Comparison of ENCODE assay signal across 1 cellular context in the genomic region with DNA sequence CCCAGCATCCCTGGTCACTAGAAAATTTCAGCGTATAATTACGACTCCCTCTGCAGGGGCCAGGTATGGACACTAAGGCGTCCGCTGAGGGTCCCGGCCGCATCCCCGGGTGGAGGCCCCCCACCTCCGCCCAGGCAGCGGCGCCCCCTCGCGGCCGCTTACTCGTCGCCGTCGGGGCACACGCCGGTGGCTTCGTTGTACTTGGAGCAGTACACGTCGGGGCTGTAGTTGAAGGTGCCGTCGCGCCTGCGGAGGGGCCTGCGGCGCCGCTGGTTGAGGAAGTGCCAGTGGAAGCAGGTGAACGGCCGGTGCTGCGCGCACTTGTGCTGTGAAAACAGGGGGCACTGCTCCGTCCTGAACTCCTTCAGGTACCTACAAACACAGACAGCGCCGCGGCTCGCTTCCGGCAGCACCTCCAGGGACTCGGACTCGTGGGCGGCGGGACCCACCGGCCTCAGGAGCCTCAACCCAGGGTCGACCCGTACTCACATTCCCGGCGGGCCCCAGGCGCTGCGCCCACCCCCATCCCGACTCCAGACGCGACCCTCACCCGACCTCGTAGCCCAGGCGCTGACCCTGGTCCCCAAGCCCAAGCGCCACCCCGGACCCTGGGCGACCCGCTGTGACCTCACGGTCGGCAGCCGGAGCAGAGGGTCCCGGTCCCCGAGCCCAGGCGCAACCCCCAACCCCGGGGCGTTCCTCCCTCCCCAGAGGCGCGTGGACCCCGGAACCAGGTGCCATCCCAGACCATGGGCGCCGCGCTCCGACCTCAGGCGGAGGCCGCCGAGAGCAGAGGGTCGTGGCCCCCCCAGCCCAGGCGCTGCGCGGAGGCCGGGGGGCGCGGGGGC.
TF ChIP-seq lines count a peak whose summit lies in the region.

No MANE protein-coding gene starts in this region.

TF ChIP-seq in HepG2, 621 proteins besides CTCF, POLR2A, EP300 and RAD21 (continued from another document and continues in another):
- TF ChIP-seq, protein P1, sequence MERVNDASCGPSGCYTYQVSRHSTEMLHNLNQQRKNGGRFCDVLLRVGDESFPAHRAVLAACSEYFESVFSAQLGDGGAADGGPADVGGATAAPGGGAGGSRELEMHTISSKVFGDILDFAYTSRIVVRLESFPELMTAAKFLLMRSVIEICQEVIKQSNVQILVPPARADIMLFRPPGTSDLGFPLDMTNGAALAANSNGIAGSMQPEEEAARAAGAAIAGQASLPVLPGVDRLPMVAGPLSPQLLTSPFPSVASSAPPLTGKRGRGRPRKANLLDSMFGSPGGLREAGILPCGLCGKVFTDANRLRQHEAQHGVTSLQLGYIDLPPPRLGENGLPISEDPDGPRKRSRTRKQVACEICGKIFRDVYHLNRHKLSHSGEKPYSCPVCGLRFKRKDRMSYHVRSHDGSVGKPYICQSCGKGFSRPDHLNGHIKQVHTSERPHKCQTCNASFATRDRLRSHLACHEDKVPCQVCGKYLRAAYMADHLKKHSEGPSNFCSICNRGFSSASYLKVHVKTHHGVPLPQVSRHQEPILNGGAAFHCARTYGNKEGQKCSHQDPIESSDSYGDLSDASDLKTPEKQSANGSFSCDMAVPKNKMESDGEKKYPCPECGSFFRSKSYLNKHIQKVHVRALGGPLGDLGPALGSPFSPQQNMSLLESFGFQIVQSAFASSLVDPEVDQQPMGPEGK (CRISPR knock-in tag; IDR thresholded peaks at IDR 0.05) = peak; percentile 78
- TF ChIP-seq SAP130 (CRISPR knock-in tag; IDR thresholded peaks at IDR 0.05; ENCODE audit: low read depth) (peak; percentile 54), ELF1 (CRISPR knock-in tag; IDR thresholded peaks at IDR 0.05) (no peak), ZNF333 (CRISPR knock-in tag; IDR thresholded peaks at IDR 0.05; ENCODE audit: borderline replicate concordance) (0 out of 2 replicates have a peak, but pooled peaks have one; percentile 35), ZNF790 (CRISPR knock-in tag; IDR thresholded peaks at IDR 0.05; ENCODE audit: borderline replicate concordance) (no peak), ZMAT3 (CRISPR knock-in tag; conservative IDR thresholded peaks at IDR 0.05) (no peak; the same call in 1 of the 2 replicates), SOX6 (IDR thresholded peaks at IDR 0.05) (no peak), SOX6 (CRISPR knock-in tag; IDR thresholded peaks at IDR 0.05) (peak; percentile 36), HMG20A (CRISPR knock-in tag; IDR thresholded peaks at IDR 0.05; ENCODE audit: borderline replicate concordance) (no peak), ZNF772 (CRISPR knock-in tag; IDR thresholded peaks at IDR 0.05) (no peak), ARNTL (CRISPR knock-in tag; IDR thresholded peaks at IDR 0.05) (no peak), JUND (CRISPR knock-in tag; IDR thresholded peaks at IDR 0.05) (no peak), SETDB1 (CRISPR knock-in tag; IDR thresholded peaks at IDR 0.05; ENCODE audit: borderline replicate concordance) (no peak), ZNF556 (CRISPR knock-in tag; IDR thresholded peaks at IDR 0.05; ENCODE audit: borderline replicate concordance) (peak; percentile 21; the same call in 1 of the 2 replicates), THAP11 (CRISPR knock-in tag; IDR thresholded peaks at IDR 0.05) (peak; percentile 38; the same call in 1 of the 2 replicates), ZBTB7A (CRISPR knock-in tag; IDR thresholded peaks at IDR 0.05) (peak; percentile 50), KLF9 (CRISPR knock-in tag; IDR thresholded peaks at IDR 0.05; ENCODE audit: low read depth) (no peak), HOXD1 (CRISPR knock-in tag; IDR thresholded peaks at IDR 0.05) (no peak), AGO1 (IDR thresholded peaks at IDR 0.05; ENCODE audit: low read depth, low read length, poor library complexity, severe bottlenecking) (no peak), ARID2 (CRISPR knock-in tag; IDR thresholded peaks at IDR 0.05; ENCODE audit: borderline replicate concordance) (0 out of 2 replicates have a peak, but pooled peaks have one; percentile 35), SRF (IDR thresholded peaks at IDR 0.05; ENCODE audit: low read depth, low read length) (no peak), KDM6A (CRISPR knock-in tag; IDR thresholded peaks at IDR 0.05; ENCODE audit: low read depth) (no peak), ZBTB8A (CRISPR knock-in tag; IDR thresholded peaks at IDR 0.05; ENCODE audit: borderline replicate concordance, low read depth) (no peak), ZBTB7B (CRISPR knock-in tag; IDR thresholded peaks at IDR 0.05) (peak; percentile 68; the same call in 1 of the 2 replicates), FOXA3 (CRISPR knock-in tag; IDR thresholded peaks at IDR 0.05) (no peak)
- TF ChIP-seq, protein P2, sequence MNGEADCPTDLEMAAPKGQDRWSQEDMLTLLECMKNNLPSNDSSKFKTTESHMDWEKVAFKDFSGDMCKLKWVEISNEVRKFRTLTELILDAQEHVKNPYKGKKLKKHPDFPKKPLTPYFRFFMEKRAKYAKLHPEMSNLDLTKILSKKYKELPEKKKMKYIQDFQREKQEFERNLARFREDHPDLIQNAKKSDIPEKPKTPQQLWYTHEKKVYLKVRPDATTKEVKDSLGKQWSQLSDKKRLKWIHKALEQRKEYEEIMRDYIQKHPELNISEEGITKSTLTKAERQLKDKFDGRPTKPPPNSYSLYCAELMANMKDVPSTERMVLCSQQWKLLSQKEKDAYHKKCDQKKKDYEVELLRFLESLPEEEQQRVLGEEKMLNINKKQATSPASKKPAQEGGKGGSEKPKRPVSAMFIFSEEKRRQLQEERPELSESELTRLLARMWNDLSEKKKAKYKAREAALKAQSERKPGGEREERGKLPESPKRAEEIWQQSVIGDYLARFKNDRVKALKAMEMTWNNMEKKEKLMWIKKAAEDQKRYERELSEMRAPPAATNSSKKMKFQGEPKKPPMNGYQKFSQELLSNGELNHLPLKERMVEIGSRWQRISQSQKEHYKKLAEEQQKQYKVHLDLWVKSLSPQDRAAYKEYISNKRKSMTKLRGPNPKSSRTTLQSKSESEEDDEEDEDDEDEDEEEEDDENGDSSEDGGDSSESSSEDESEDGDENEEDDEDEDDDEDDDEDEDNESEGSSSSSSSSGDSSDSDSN (CRISPR knock-in tag; IDR thresholded peaks at IDR 0.05) = peak; percentile 59; the same call in 1 of the 2 replicates
- TF ChIP-seq, protein P3, sequence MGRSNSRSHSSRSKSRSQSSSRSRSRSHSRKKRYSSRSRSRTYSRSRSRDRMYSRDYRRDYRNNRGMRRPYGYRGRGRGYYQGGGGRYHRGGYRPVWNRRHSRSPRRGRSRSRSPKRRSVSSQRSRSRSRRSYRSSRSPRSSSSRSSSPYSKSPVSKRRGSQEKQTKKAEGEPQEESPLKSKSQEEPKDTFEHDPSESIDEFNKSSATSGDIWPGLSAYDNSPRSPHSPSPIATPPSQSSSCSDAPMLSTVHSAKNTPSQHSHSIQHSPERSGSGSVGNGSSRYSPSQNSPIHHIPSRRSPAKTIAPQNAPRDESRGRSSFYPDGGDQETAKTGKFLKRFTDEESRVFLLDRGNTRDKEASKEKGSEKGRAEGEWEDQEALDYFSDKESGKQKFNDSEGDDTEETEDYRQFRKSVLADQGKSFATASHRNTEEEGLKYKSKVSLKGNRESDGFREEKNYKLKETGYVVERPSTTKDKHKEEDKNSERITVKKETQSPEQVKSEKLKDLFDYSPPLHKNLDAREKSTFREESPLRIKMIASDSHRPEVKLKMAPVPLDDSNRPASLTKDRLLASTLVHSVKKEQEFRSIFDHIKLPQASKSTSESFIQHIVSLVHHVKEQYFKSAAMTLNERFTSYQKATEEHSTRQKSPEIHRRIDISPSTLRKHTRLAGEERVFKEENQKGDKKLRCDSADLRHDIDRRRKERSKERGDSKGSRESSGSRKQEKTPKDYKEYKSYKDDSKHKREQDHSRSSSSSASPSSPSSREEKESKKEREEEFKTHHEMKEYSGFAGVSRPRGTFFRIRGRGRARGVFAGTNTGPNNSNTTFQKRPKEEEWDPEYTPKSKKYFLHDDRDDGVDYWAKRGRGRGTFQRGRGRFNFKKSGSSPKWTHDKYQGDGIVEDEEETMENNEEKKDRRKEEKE (IDR thresholded peaks at IDR 0.05) = no peak
- TF ChIP-seq, protein P4, sequence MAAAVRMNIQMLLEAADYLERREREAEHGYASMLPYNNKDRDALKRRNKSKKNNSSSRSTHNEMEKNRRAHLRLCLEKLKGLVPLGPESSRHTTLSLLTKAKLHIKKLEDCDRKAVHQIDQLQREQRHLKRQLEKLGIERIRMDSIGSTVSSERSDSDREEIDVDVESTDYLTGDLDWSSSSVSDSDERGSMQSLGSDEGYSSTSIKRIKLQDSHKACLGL (CRISPR knock-in tag; IDR thresholded peaks at IDR 0.05) = peak; percentile 49; the same call in 1 of the 2 replicates
- TF ChIP-seq, protein P5, sequence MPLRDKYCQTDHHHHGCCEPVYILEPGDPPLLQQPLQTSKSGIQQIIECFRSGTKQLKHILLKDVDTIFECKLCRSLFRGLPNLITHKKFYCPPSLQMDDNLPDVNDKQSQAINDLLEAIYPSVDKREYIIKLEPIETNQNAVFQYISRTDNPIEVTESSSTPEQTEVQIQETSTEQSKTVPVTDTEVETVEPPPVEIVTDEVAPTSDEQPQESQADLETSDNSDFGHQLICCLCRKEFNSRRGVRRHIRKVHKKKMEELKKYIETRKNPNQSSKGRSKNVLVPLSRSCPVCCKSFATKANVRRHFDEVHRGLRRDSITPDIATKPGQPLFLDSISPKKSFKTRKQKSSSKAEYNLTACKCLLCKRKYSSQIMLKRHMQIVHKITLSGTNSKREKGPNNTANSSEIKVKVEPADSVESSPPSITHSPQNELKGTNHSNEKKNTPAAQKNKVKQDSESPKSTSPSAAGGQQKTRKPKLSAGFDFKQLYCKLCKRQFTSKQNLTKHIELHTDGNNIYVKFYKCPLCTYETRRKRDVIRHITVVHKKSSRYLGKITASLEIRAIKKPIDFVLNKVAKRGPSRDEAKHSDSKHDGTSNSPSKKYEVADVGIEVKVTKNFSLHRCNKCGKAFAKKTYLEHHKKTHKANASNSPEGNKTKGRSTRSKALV (CRISPR knock-in tag; IDR thresholded peaks at IDR 0.05) = peak; percentile 73
- TF ChIP-seq, protein P6, sequence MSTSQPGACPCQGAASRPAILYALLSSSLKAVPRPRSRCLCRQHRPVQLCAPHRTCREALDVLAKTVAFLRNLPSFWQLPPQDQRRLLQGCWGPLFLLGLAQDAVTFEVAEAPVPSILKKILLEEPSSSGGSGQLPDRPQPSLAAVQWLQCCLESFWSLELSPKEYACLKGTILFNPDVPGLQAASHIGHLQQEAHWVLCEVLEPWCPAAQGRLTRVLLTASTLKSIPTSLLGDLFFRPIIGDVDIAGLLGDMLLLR (CRISPR knock-in tag; IDR thresholded peaks at IDR 0.05) = no peak
- TF ChIP-seq, protein P7, sequence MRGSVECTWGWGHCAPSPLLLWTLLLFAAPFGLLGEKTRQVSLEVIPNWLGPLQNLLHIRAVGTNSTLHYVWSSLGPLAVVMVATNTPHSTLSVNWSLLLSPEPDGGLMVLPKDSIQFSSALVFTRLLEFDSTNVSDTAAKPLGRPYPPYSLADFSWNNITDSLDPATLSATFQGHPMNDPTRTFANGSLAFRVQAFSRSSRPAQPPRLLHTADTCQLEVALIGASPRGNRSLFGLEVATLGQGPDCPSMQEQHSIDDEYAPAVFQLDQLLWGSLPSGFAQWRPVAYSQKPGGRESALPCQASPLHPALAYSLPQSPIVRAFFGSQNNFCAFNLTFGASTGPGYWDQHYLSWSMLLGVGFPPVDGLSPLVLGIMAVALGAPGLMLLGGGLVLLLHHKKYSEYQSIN (CRISPR knock-in tag; IDR thresholded peaks at IDR 0.05; ENCODE audit: borderline replicate concordance) = no peak
- TF ChIP-seq, protein P8, sequence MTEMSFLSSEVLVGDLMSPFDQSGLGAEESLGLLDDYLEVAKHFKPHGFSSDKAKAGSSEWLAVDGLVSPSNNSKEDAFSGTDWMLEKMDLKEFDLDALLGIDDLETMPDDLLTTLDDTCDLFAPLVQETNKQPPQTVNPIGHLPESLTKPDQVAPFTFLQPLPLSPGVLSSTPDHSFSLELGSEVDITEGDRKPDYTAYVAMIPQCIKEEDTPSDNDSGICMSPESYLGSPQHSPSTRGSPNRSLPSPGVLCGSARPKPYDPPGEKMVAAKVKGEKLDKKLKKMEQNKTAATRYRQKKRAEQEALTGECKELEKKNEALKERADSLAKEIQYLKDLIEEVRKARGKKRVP (CRISPR knock-in tag; IDR thresholded peaks at IDR 0.05) = no peak
- TF ChIP-seq, protein P9, sequence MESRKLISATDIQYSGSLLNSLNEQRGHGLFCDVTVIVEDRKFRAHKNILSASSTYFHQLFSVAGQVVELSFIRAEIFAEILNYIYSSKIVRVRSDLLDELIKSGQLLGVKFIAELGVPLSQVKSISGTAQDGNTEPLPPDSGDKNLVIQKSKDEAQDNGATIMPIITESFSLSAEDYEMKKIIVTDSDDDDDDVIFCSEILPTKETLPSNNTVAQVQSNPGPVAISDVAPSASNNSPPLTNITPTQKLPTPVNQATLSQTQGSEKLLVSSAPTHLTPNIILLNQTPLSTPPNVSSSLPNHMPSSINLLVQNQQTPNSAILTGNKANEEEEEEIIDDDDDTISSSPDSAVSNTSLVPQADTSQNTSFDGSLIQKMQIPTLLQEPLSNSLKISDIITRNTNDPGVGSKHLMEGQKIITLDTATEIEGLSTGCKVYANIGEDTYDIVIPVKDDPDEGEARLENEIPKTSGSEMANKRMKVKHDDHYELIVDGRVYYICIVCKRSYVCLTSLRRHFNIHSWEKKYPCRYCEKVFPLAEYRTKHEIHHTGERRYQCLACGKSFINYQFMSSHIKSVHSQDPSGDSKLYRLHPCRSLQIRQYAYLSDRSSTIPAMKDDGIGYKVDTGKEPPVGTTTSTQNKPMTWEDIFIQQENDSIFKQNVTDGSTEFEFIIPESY (CRISPR knock-in tag; IDR thresholded peaks at IDR 0.05) = peak; percentile 90
- TF ChIP-seq, protein P10, sequence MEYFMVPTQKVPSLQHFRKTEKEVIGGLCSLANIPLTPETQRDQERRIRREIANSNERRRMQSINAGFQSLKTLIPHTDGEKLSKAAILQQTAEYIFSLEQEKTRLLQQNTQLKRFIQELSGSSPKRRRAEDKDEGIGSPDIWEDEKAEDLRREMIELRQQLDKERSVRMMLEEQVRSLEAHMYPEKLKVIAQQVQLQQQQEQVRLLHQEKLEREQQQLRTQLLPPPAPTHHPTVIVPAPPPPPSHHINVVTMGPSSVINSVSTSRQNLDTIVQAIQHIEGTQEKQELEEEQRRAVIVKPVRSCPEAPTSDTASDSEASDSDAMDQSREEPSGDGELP (IDR thresholded peaks at IDR 0.05; ENCODE audit: borderline replicate concordance, low read depth) = no peak
- TF ChIP-seq, protein P11, sequence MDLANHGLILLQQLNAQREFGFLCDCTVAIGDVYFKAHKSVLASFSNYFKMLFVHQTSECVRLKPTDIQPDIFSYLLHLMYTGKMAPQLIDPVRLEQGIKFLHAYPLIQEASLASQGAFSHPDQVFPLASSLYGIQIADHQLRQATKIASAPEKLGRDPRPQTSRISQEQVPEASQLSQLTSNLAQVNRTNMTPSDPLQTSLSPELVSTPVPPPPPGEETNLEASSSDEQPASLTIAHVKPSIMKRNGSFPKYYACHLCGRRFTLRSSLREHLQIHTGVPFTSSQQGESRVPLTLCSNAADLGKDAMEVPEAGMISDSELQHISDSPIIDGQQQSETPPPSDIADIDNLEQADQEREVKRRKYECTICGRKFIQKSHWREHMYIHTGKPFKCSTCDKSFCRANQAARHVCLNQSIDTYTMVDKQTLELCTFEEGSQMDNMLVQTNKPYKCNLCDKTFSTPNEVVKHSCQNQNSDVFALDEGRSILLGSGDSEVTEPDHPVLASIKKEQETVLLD (CRISPR knock-in tag; IDR thresholded peaks at IDR 0.05; ENCODE audit: low read depth) = no peak
